Comparison of ENCODE assay signal across 17 cellular contexts in genomic region chr3:63089735-63090134, GRCh38.
DNase-seq lines count a peak whose midpoint lies in the region; ATAC-seq, FAIRE-seq and TF ChIP-seq lines count a peak whose summit lies in the region.
"Had no signal": no experiment of that assay in that cellular context is flagged by ENCODE, and none has a peak within 500 bp of the region (broad histone marks: within the 10 kb centered on the region; RNA-seq: fewer than 3 reads in every experiment).

No MANE protein-coding gene starts in this region.

- POLR2A ChIA-PET in HepG2 (lab: Yijun Ruan, JAX) = no interaction called here

- H3K36me3 ChIP-seq in HepG2 (replicated peaks in 1 of 2; ENCODE audit: control insufficient read depth in 1 of 2, insufficient read depth in 2 of 2, low read length in 2 of 2) (no peaks in the 10 kb centered on the region), right lobe of liver (no peaks in the 10 kb centered on the region), endodermal cell (ENCODE audit: control insufficient read depth, insufficient read depth, low read length) (no peaks in the 10 kb centered on the region), neural progenitor cell (no peaks in the 10 kb centered on the region)

- H3K9me3 ChIP-seq in HepG2 (ENCODE audit: low read length) = no peaks in the 10 kb centered on the region
- H3K9me3 ChIP-seq in right lobe of liver = no peaks in the 10 kb centered on the region
- H3K9me3 ChIP-seq in endodermal cell (ENCODE audit: control insufficient read depth, low read length) = no peaks in the 10 kb centered on the region
- H3K9me3 ChIP-seq in neural progenitor cell (ENCODE audit: low read depth) = no peaks in the 10 kb centered on the region
- H3K9me3 ChIP-seq: A549, Caco-2 had no signal

- no TSS peak for BruUV-seq in HepG2 (replicated peaks; lab: Mats Ljungman, UMichigan)

- H3K9ac ChIP-seq in HepG2 (ENCODE audit: insufficient read depth, low read depth, low read length) = no peak overlapping the region
- H3K9ac ChIP-seq in endodermal cell (ENCODE audit: extremely low read depth, low read length, poor library complexity, severe bottlenecking) = no peak overlapping the region
- H3K9ac ChIP-seq in neural progenitor cell = no peak overlapping the region

- CTCF ChIA-PET in HepG2 (lab: Yijun Ruan, JAX; ENCODE audit: low intra/inter-chr PET ratio, low total read pairs) = no interaction called here

- no peaks in the 10 kb centered on the region for H4K20me1 ChIP-seq in HepG2 (ENCODE audit: insufficient read depth, low read length)
- no peaks in the 10 kb centered on the region for H4K20me1 ChIP-seq in neural progenitor cell (ENCODE audit: low read depth)

- peaks cover 18% of the 10 kb centered on the region for H3K4me1 ChIP-seq in HepG2 (ENCODE audit: insufficient read depth, low read length)
- no peaks in the 10 kb centered on the region for H3K4me1 ChIP-seq in right lobe of liver
- H3K4me1 ChIP-seq in endodermal cell (ENCODE audit: control insufficient read depth, insufficient read depth, low read length) = peaks cover 14% of the 10 kb centered on the region
- H3K4me1 ChIP-seq in neural progenitor cell = peaks cover 22% of the 10 kb centered on the region
- H3K4me1 ChIP-seq: A549, Caco-2 had no signal

- H3K27me3 Mint-ChIP-seq in endodermal cell (ENCODE audit: insufficient read depth) (no peaks in the 10 kb centered on the region), neural progenitor cell (ENCODE audit: insufficient read depth, low read depth) (no peaks in the 10 kb centered on the region)
- H3K27me3 Mint-ChIP-seq in stimulated activated memory B cell treated with anti-CD40 and anti-IgM and Interleukin-4, amounts not matched to agents 10 μg/mL and 1 μg/mL and 100 μg/mL, for 72 hours = no peaks in the 10 kb centered on the region
- no peaks in the 10 kb centered on the region for H3K27me3 Mint-ChIP-seq in activated CD4-positive, alpha-beta T cell treated with anti-CD3 and anti-CD28 coated beads, Interleukin-2, amount 10 ng/mL, durations not matched to agents 24 days and 14 days
- H3K27me3 Mint-ChIP-seq: CD4-positive, alpha-beta T cell had no signal

- H3K27ac Mint-ChIP-seq in endodermal cell (peak overlapping the region; percentile 5), neural progenitor cell (no peak overlapping the region)
- H3K27ac Mint-ChIP-seq in stimulated activated memory B cell treated with anti-CD40 and anti-IgM and Interleukin-4, amounts not matched to agents 10 μg/mL and 1 μg/mL and 100 μg/mL, for 72 hours = no peak overlapping the region
- no peak overlapping the region for H3K27ac Mint-ChIP-seq in activated CD4-positive, alpha-beta T cell treated with anti-CD3 and anti-CD28 coated beads, Interleukin-2, amount 10 ng/mL, durations not matched to agents 24 days and 14 days
- H3K27ac Mint-ChIP-seq: CD4-positive, alpha-beta T cell had no signal

- peaks cover 6% of the 10 kb centered on the region for H3F3A ChIP-seq in neural progenitor cell (ENCODE audit: low read depth)

- H3K4me2 ChIP-seq in HepG2 (ENCODE audit: low read depth, low read length) (no peak overlapping the region), neural progenitor cell (peak overlapping the region; percentile 11)
- H3K4me2 ChIP-seq: A549 had no signal

- no peak for FAIRE-seq in HepG2 (lab: Jason Lieb, UNC)
- FAIRE-seq: A549, D721Med had no signal

- no peaks in the 10 kb centered on the region for H3K36me3 Mint-ChIP-seq in endodermal cell (ENCODE audit: low read depth)
- no peaks in the 10 kb centered on the region for H3K36me3 Mint-ChIP-seq in neural progenitor cell
- H3K36me3 Mint-ChIP-seq in stimulated activated memory B cell treated with anti-CD40 and anti-IgM and Interleukin-4, amounts not matched to agents 10 μg/mL and 1 μg/mL and 100 μg/mL, for 72 hours = no peaks in the 10 kb centered on the region
- no peaks in the 10 kb centered on the region for H3K36me3 Mint-ChIP-seq in activated CD4-positive, alpha-beta T cell treated with anti-CD3 and anti-CD28 coated beads, Interleukin-2, amount 10 ng/mL, durations not matched to agents 24 days and 14 days (ENCODE audit: low read depth)

- DNase-seq in HepG2 (ENCODE audit: low spot score) (no peak), right lobe of liver (no peak), endodermal cell (no peak), neural progenitor cell (ENCODE audit: low spot score) (no peak), DMS79 (lab: John Stamatoyannopoulos, UW) (no peak)
- no peak for DNase-seq in activated CD4-positive, alpha-beta T cell treated with anti-CD3 and anti-CD28 coated beads, Interleukin-2, amount 10 ng/mL, durations not matched to agents 24 days and 14 days
- DNase-seq: AML-193; Caco-2; CD4-positive, alpha-beta T cell; GF-D8 had no signal

- H3K4me3 Mint-ChIP-seq in endodermal cell (no peak overlapping the region), neural progenitor cell (no peak overlapping the region)
- no peak overlapping the region for H3K4me3 Mint-ChIP-seq in stimulated activated memory B cell treated with anti-CD40 and anti-IgM and Interleukin-4, amounts not matched to agents 10 μg/mL and 1 μg/mL and 100 μg/mL, for 72 hours
- no peak overlapping the region for H3K4me3 Mint-ChIP-seq in activated CD4-positive, alpha-beta T cell treated with anti-CD3 and anti-CD28 coated beads, Interleukin-2, amount 10 ng/mL, durations not matched to agents 24 days and 14 days
- H3K4me3 Mint-ChIP-seq: CD4-positive, alpha-beta T cell had no signal

- peak; percentile 70 for ATAC-seq in HepG2
- ATAC-seq in right lobe of liver = no peak
- ATAC-seq in stimulated activated memory B cell treated with anti-CD40 and anti-IgM and Interleukin-4, amounts not matched to agents 10 μg/mL and 1 μg/mL and 100 μg/mL, for 72 hours = peak; percentile 28
- no peak for ATAC-seq in GM21737 (IDR thresholded peaks at IDR 0.05; ENCODE audit: unreplicated experiment)
- ATAC-seq: A549 had no signal

- H3K27me3 ChIP-seq in HepG2 (ENCODE audit: control insufficient read depth in 1 of 2, insufficient read depth in 2 of 2, low read length in 2 of 2) = no peaks in the 10 kb centered on the region
- no peaks in the 10 kb centered on the region for H3K27me3 ChIP-seq in right lobe of liver
- no peaks in the 10 kb centered on the region for H3K27me3 ChIP-seq in endodermal cell (ENCODE audit: control insufficient read depth, insufficient read depth, low read length, poor library complexity, severe bottlenecking)
- no peaks in the 10 kb centered on the region for H3K27me3 ChIP-seq in neural progenitor cell

- in situ Hi-C loops in HepG2 (cut with HindIII; ENCODE audit: extremely low pct_ligation_motif_present, low pct_unique_long_range_greater_than_20kb) = no loop called here

- H2AFZ ChIP-seq in HepG2 (ENCODE audit: low read length) = no peak overlapping the region
- peak overlapping the region; percentile 64 for H2AFZ ChIP-seq in neural progenitor cell (replicated peaks)

- no peak for TF ChIP-seq EP300 in HepG2 (IDR thresholded peaks at IDR 0.05; ENCODE audit: low read depth in 2 of 2, low read length in 2 of 2)
- no peak for TF ChIP-seq EP300 in HepG2 (CRISPR knock-in tag; IDR thresholded peaks at IDR 0.05; ENCODE audit: borderline replicate concordance)

- no peak overlapping the region for H3K4me3 ChIP-seq in HepG2 (replicated peaks in 1 of 3; ENCODE audit: insufficient read depth in 1 of 3, low read depth in 2 of 3, low read length in 3 of 3)
- H3K4me3 ChIP-seq in right lobe of liver = no peak overlapping the region
- peak overlapping the region; percentile 26 for H3K4me3 ChIP-seq in endodermal cell (ENCODE audit: low read length)
- H3K4me3 ChIP-seq in neural progenitor cell = no peak overlapping the region
- H3K4me3 ChIP-seq: A549 had no signal

- TF ChIP-seq CTCF in HepG2 (CRISPR knock-in tag; IDR thresholded peaks at IDR 0.05) (no peak), right lobe of liver (IDR thresholded peaks at IDR 0.05) (no peak), endodermal cell (conservative IDR thresholded peaks at IDR 0.05) (no peak), neural progenitor cell (IDR thresholded peaks at IDR 0.05) (no peak)

- peaks cover 43% of the 10 kb centered on the region for H3K4me1 Mint-ChIP-seq in endodermal cell
- peaks cover 2% of the 10 kb centered on the region for H3K4me1 Mint-ChIP-seq in neural progenitor cell
- no peaks in the 10 kb centered on the region for H3K4me1 Mint-ChIP-seq in stimulated activated memory B cell treated with anti-CD40 and anti-IgM and Interleukin-4, amounts not matched to agents 10 μg/mL and 1 μg/mL and 100 μg/mL, for 72 hours
- H3K4me1 Mint-ChIP-seq in activated CD4-positive, alpha-beta T cell treated with anti-CD3 and anti-CD28 coated beads, Interleukin-2, amount 10 ng/mL, durations not matched to agents 24 days and 14 days = no peaks in the 10 kb centered on the region

- TF ChIP-seq POLR2A in HepG2 (IDR thresholded peaks at IDR 0.05; ENCODE audit: insufficient read depth in 1 of 2, low read depth in 2 of 2, low read length in 2 of 2) (no peak), right lobe of liver (IDR thresholded peaks at IDR 0.05) (no peak)

- H3K79me2 ChIP-seq in HepG2 (ENCODE audit: insufficient read depth, low read length) (no peaks in the 10 kb centered on the region), neural progenitor cell (ENCODE audit: low read depth) (no peaks in the 10 kb centered on the region)

- no peak for TF ChIP-seq RAD21 in HepG2 (CRISPR knock-in tag; IDR thresholded peaks at IDR 0.05)

- 0% methylated on average over 1 of the region's 1 CpG for WGBS in HepG2 (ENCODE audit: low lambda C conversion rate)
- 0% methylated on average over 1 of the region's 1 CpG for WGBS in right lobe of liver (ENCODE audit: insufficient coverage, low coverage, low lambda C conversion rate, missing lambda C conversion rate)
- WGBS in endodermal cell (ENCODE audit: insufficient coverage in 1 of 2, insufficient read length in 1 of 2), 2 experiments = 50 to 80% methylated on average over 1 of the region's 1 CpG

- intact Hi-C loops in HepG2 (cut with micrococcal nuclease; ENCODE audit: unreplicated experiment) (no loop called here), right lobe of liver (cut with DNase I) (no loop called here)
- intact Hi-C loops in activated CD4-positive, alpha-beta T cell treated with anti-CD3 and anti-CD28 coated beads, Interleukin-2, amount 10 ng/mL, durations not matched to agents 24 days and 14 days (cut with micrococcal nuclease) = no loop called here

- H3K9me3 Mint-ChIP-seq in endodermal cell (no peaks in the 10 kb centered on the region), neural progenitor cell (no peaks in the 10 kb centered on the region)
- H3K9me3 Mint-ChIP-seq in stimulated activated memory B cell treated with anti-CD40 and anti-IgM and Interleukin-4, amounts not matched to agents 10 μg/mL and 1 μg/mL and 100 μg/mL, for 72 hours = no peaks in the 10 kb centered on the region
- H3K9me3 Mint-ChIP-seq in activated CD4-positive, alpha-beta T cell treated with anti-CD3 and anti-CD28 coated beads, Interleukin-2, amount 10 ng/mL, durations not matched to agents 24 days and 14 days = peaks cover 4% of the 10 kb centered on the region

- H3K27ac ChIP-seq in HepG2 (ENCODE audit: extremely low read length, insufficient read depth, low read length) (no peak overlapping the region), right lobe of liver (no peak overlapping the region), endodermal cell (ENCODE audit: low read depth, low read length) (no peak overlapping the region), neural progenitor cell (no peak overlapping the region)
- H3K27ac ChIP-seq: 22Rv1, A549, C4-2B, HL-60 had no signal

TF ChIP-seq in HepG2, 621 proteins besides CTCF, POLR2A, EP300 and RAD21 (continues in another document):
- TF ChIP-seq SMAD1 (CRISPR knock-in tag; IDR thresholded peaks at IDR 0.05; ENCODE audit: borderline replicate concordance, low read depth) = no peak

Comparison
In these comparisons a context has a peak if more than half of its experiments do, and no peak if none do; other contexts are left out.
1. ATAC-seq: peak in HepG2 (single experiment) and stimulated activated memory B cell treated with anti-CD40 and anti-IgM and Interleukin-4, amounts not matched to agents 10 μg/mL and 1 μg/mL and 100 μg/mL, for 72 hours (single experiment); none in right lobe of liver (0 of 4) and GM21737 (single experiment).